In the genomic region with DNA sequence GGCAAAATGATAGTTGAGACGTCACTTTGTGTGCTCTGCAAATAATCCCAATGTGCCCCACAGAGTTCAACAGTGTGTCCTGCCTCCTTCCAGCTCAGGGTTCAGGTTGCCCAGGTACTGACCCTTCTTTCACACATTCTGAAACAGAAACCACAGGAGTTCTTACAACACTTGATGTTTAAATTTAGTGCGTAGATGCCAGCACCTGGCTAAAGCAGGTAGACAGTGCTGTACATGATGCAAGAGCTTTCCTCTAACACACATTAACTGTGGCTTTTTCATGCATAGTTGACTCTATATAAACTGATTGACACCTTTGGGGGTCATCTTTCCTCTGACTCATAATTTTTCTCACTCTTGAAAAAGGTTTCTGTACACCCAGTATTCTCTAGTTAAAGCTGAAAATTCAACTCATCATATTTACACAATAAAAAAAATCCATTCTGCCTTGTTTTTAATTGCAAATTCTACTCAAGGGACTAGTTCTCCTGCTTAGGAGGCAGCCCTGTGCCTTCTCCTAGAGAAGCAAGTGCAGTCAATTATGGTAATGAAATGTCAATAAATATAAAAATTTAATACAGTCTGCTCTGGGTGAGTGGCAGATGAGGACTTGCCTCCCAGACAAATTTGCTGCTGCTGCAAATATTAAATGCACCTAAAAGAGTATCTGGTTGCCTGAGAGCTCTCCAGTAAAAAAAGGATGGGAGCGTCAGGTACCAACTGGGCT, we compare ENCODE assay signal across 21 cellular contexts.
DNase-seq lines count a peak whose midpoint lies in the region; ATAC-seq, FAIRE-seq and TF ChIP-seq lines count a peak whose summit lies in the region.
"Had no signal": no experiment of that assay in that cellular context is flagged by ENCODE, and none has a peak within 500 bp of the region (broad histone marks: within the 10 kb centered on the region; RNA-seq: fewer than 3 reads in every experiment).

No MANE protein-coding gene starts in this region.

- H3K36me3 Mint-ChIP-seq in activated T-helper 17 cell treated with anti-CD3 and anti-CD28 coated beads, Interleukin-2, amount 50 U/mL, for 72 hours (ENCODE audit: low read depth), result no peaks in the 10 kb centered on the region
- H3K36me3 Mint-ChIP-seq: activated CD4-positive, alpha-beta memory T cell treated with anti-CD3 and anti-CD28 coated beads for 36 hours; activated naive CD4-positive, alpha-beta T cell treated with anti-CD3 and anti-CD28 coated beads, Interleukin-2, amount 10 ng/mL, durations not matched to agents 7 days and 5 days had no signal

- in situ Hi-C loops in GM12878 (cut with MboI), result no loop called here

- H4K20me1 ChIP-seq in GM12878 (ENCODE audit: control insufficient read depth, insufficient read depth), result no peaks in the 10 kb centered on the region

- no peak overlapping the region for H3K4me2 ChIP-seq in GM12878 (ENCODE audit: control insufficient read depth, insufficient read depth)

- ATAC-seq in GM12878, result peak; percentile 82
- no peak for ATAC-seq in activated T-helper 17 cell treated with anti-CD3 and anti-CD28 coated beads, Interleukin-2, amount 50 U/mL, for 72 hours (replicated peaks)
- ATAC-seq: gastroesophageal sphincter had no signal

- SMC1A ChIA-PET in GM12878 (lab: Charles Lee; ENCODE audit: uncharacterized antibody, unreplicated experiment), result interaction anchor here (0.5 to 8.7 kb wide), 11 partner anchors 10 to 1141 kb away, joined by 3 to 89 read pairs (median 4); no protein-coding TSS in a partner anchor

- peaks cover 13% of the 10 kb centered on the region for H3K27me3 Mint-ChIP-seq in activated T-helper 17 cell treated with anti-CD3 and anti-CD28 coated beads, Interleukin-2, amount 50 U/mL, for 72 hours

- DNase-seq in GM18507 (ENCODE audit: extremely low spot score, insufficient read length, low read depth) (peak; percentile 11), NCI-H1092 (lab: John Stamatoyannopoulos, UW) (peak; percentile 26), NCI-H2171 (lab: John Stamatoyannopoulos, UW) (peak; percentile 11), GM12878 (ENCODE audit: low read depth, low spot score) (no peak), KG1 (lab: John Stamatoyannopoulos, UW) (no peak), NOMO-1 treated with dmso at 0.1 percent for 144 hours (lab: John Stamatoyannopoulos, UW; ENCODE audit: unreplicated experiment) (no peak)
- DNase-seq in stimulated activated naive CD4-positive, alpha-beta T cell treated with Interleukin-2 at 50 U/mL for 16 hours (lab: John Stamatoyannopoulos, UW), result no peak
- DNase-seq: activated CD4-positive, alpha-beta memory T cell treated with anti-CD3 and anti-CD28 coated beads for 36 hours; activated naive CD4-positive, alpha-beta T cell treated with anti-CD3 and anti-CD28 coated beads, Interleukin-2, amount 10 ng/mL, durations not matched to agents 7 days and 5 days; activated T-cell treated with anti-CD3 and anti-CD28 coated beads, Interleukin-2, amount 50 U/mL, for 24 hours; AML-193; anterior cingulate cortex; OCI-M1; SJCRH30; stimulated activated CD4-positive, alpha-beta T cell treated with anti-CD3 and anti-CD28 coated beads, Interleukin-2, amount 100 ng/mL, for 24 hours; stomach; upper lobe of left lung had no signal

- H3K4me1 ChIP-seq in GM12878 (ENCODE audit: control insufficient read depth, insufficient read depth, low read length), result no peaks in the 10 kb centered on the region; the same call in 1 of the 2 replicates
- H3K4me1 ChIP-seq: gastroesophageal sphincter, SJCRH30, stomach, upper lobe of left lung had no signal

- BruUV-seq in GM12878 (replicated peaks; lab: Mats Ljungman, UMichigan), result no TSS peak

- intact Hi-C loops in GM12878 (cut with micrococcal nuclease; ENCODE audit: unreplicated experiment), result no loop called here

- no peaks in the 10 kb centered on the region for H3K9me3 ChIP-seq in GM12878 (replicated peaks; ENCODE audit: control insufficient read depth, insufficient read depth, low read length)
- H3K9me3 ChIP-seq: gastroesophageal sphincter, SJCRH30, stomach, upper lobe of left lung had no signal

- H3K4me3 Mint-ChIP-seq in activated T-helper 17 cell treated with anti-CD3 and anti-CD28 coated beads, Interleukin-2, amount 50 U/mL, for 72 hours, result no peak overlapping the region
- H3K4me3 Mint-ChIP-seq: activated CD4-positive, alpha-beta memory T cell treated with anti-CD3 and anti-CD28 coated beads for 36 hours; activated naive CD4-positive, alpha-beta T cell treated with anti-CD3 and anti-CD28 coated beads, Interleukin-2, amount 10 ng/mL, durations not matched to agents 7 days and 5 days; activated T-cell treated with anti-CD3 and anti-CD28 coated beads, Interleukin-2, amount 50 U/mL, for 24 hours; nephron had no signal

- CTCF ChIA-PET in GM12878 (lab: Yijun Ruan, JAX), result interaction anchor here (0.9 to 1.6 kb wide), 7 partner anchors 10 to 390 kb away, joined by 3 to 6 read pairs (median 3); no protein-coding TSS in a partner anchor

- TF ChIP-seq EP300 in GM12878 (IDR thresholded peaks at IDR 0.05; ENCODE audit: borderline replicate concordance in 1 of 2, control insufficient read depth in 1 of 2, low read depth in 2 of 2, low read length in 2 of 2), result peak in 1 of 2 experiments; percentile 70; a peak in 1 of 4 replicates

- no peaks in the 10 kb centered on the region for H3K4me1 Mint-ChIP-seq in activated T-helper 17 cell treated with anti-CD3 and anti-CD28 coated beads, Interleukin-2, amount 50 U/mL, for 72 hours
- H3K4me1 Mint-ChIP-seq: activated naive CD4-positive, alpha-beta T cell treated with anti-CD3 and anti-CD28 coated beads, Interleukin-2, amount 10 ng/mL, durations not matched to agents 7 days and 5 days had no signal

- no peak overlapping the region for H2AFZ ChIP-seq in GM12878 (ENCODE audit: control insufficient read depth, low read depth, low read length)

- no peaks in the 10 kb centered on the region for H3K9me3 Mint-ChIP-seq in activated T-helper 17 cell treated with anti-CD3 and anti-CD28 coated beads, Interleukin-2, amount 50 U/mL, for 72 hours
- H3K9me3 Mint-ChIP-seq: activated CD4-positive, alpha-beta memory T cell treated with anti-CD3 and anti-CD28 coated beads for 36 hours; activated naive CD4-positive, alpha-beta T cell treated with anti-CD3 and anti-CD28 coated beads, Interleukin-2, amount 10 ng/mL, durations not matched to agents 7 days and 5 days; activated T-cell treated with anti-CD3 and anti-CD28 coated beads, Interleukin-2, amount 50 U/mL, for 24 hours; nephron had no signal

- H3K27ac Mint-ChIP-seq in activated T-helper 17 cell treated with anti-CD3 and anti-CD28 coated beads, Interleukin-2, amount 50 U/mL, for 72 hours, result no peak overlapping the region
- H3K27ac Mint-ChIP-seq: activated CD4-positive, alpha-beta memory T cell treated with anti-CD3 and anti-CD28 coated beads for 36 hours; activated naive CD4-positive, alpha-beta T cell treated with anti-CD3 and anti-CD28 coated beads, Interleukin-2, amount 10 ng/mL, durations not matched to agents 7 days and 5 days; activated T-cell treated with anti-CD3 and anti-CD28 coated beads, Interleukin-2, amount 50 U/mL, for 24 hours; nephron had no signal

- FAIRE-seq in GM18507 (lab: Jason Lieb, UNC) (no peak), GM12878 (lab: Jason Lieb, UNC) (no peak)
- FAIRE-seq: H1 had no signal

- H3K27ac ChIP-seq in GM12878 (ENCODE audit: control insufficient read depth, insufficient read depth), result no peak overlapping the region
- H3K27ac ChIP-seq: gastroesophageal sphincter, SJCRH30, stomach, upper lobe of left lung had no signal

- no peak for TF ChIP-seq CTCF in GM12878 (IDR thresholded peaks at IDR 0.05 in 2 of 3, conservative IDR thresholded peaks at IDR 0.05 in 1 of 3; ENCODE audit: control insufficient read depth in 2 of 3, extremely low read depth in 1 of 3, insufficient read depth in 1 of 3, low read depth in 3 of 3, low read length in 3 of 3)

- H3K36me3 ChIP-seq in GM12878 (ENCODE audit: control insufficient read depth in 2 of 2, insufficient read depth in 2 of 2, low read length in 1 of 2), result no peaks in the 10 kb centered on the region
- H3K36me3 ChIP-seq: gastroesophageal sphincter, SJCRH30, stomach, upper lobe of left lung had no signal

- no peak overlapping the region for H3K9ac ChIP-seq in GM12878 (ENCODE audit: control insufficient read depth, insufficient read depth, low read length)

- no peaks in the 10 kb centered on the region for H3K79me2 ChIP-seq in GM12878 (ENCODE audit: control insufficient read depth, insufficient read depth, low read length)

- H3K4me3 ChIP-seq in GM12878, result no peak overlapping the region
- H3K4me3 ChIP-seq: gastroesophageal sphincter, SJCRH30, stomach, upper lobe of left lung had no signal

- POLR2A ChIA-PET in GM12878 (lab: Charles Lee), result interaction anchor here (1.0 to 3.0 kb wide), 3 partner anchors 10 to 34 kb away, joined by 4 to 15 read pairs (median 7); no protein-coding TSS in a partner anchor

- RAD21 ChIA-PET in GM12878 (lab: Charles Lee; ENCODE audit: unreplicated experiment), result interaction anchor here (0.5 to 5.5 kb wide), 6 partner anchors 11 to 141 kb away, joined by 3 to 41 read pairs (median 3); no protein-coding TSS in a partner anchor

- H3K27me3 ChIP-seq in GM12878 (replicated peaks in 1 of 2; ENCODE audit: control insufficient read depth in 2 of 2, insufficient read depth in 2 of 2, low read length in 1 of 2), result no peaks in the 10 kb centered on the region; a peak in 1 of 4 replicates
- H3K27me3 ChIP-seq: gastroesophageal sphincter, SJCRH30, upper lobe of left lung had no signal

- WGBS in GM12878 (ENCODE audit: insufficient coverage, insufficient replicate concordance, low lambda C conversion rate, missing lambda C conversion rate), result 90% methylated on average over 3 of the region's 3 CpGs

- no peak for TF ChIP-seq RAD21 in GM12878 (IDR thresholded peaks at IDR 0.05; ENCODE audit: insufficient read depth, low read depth, low read length)

- no peak for TF ChIP-seq POLR2A in GM12878 (IDR thresholded peaks at IDR 0.05; ENCODE audit: low read depth, low read length)

TF ChIP-seq in GM12878, 131 proteins besides CTCF, POLR2A, EP300 and RAD21 (continues in another document):
- TF ChIP-seq IKZF2 (IDR thresholded peaks at IDR 0.05), result peak in 1 of 2 experiments; percentile 10; a peak in 2 of 4 replicates
- TF ChIP-seq BHLHE40 (IDR thresholded peaks at IDR 0.05; ENCODE audit: borderline replicate concordance in 1 of 2, low read depth in 2 of 2, low read length in 1 of 2), result peak in 1 of 2 experiments; percentile 16; a peak in 1 of 4 replicates
- peak; percentile 30 for TF ChIP-seq MEF2B (IDR thresholded peaks at IDR 0.05; ENCODE audit: partially characterized antibody, poor library complexity, severe bottlenecking)
- peak; percentile 72 for TF ChIP-seq ATF7 (IDR thresholded peaks at IDR 0.05; ENCODE audit: low read depth)
- no peak for TF ChIP-seq FOXM1 (IDR thresholded peaks at IDR 0.05; ENCODE audit: low read depth, low read length)

Comparison
In these comparisons a context has a peak if more than half of its experiments do, and no peak if none do; other contexts are left out.
1. DNase-seq: peak in GM18507 (single experiment), NCI-H1092 (single experiment) and NCI-H2171 (single experiment); none in GM12878 (single experiment), KG1 (single experiment), NOMO-1 treated with dmso at 0.1 percent for 144 hours (single experiment) and stimulated activated naive CD4-positive, alpha-beta T cell treated with Interleukin-2 at 50 U/mL for 16 hours (single experiment).